8 cellular contexts compared by ENCODE assay signal in the genomic region with DNA sequence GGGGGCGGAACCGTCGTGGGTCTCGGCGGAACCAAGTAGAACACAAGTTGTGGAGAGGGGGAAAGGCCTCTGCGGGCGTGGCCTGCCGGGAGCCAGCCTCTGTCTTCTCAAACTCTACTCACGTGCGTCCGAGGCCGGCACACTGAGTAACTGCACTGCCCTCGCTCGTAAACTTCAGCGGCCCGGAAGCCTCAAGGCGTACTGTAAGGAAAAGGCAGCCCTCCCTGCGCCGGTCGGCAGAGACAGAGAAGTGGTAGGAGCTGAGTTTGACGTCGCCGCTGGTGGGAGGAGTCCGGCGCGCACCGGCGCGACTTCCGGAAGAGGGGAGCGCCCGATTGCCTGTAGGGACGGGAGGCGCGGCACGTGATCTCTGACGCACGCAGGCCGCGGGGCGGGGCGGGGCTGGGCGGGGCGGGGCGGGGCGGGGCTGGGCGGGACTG. TPM values are rescaled to one million over a fixed set of nuclear protein-coding genes. Genes with fewer than 3 reads are reported as not detected.
DNase-seq lines count a peak whose midpoint lies in the region; ATAC-seq and TF ChIP-seq lines count a peak whose summit lies in the region.

A gene with protein sequence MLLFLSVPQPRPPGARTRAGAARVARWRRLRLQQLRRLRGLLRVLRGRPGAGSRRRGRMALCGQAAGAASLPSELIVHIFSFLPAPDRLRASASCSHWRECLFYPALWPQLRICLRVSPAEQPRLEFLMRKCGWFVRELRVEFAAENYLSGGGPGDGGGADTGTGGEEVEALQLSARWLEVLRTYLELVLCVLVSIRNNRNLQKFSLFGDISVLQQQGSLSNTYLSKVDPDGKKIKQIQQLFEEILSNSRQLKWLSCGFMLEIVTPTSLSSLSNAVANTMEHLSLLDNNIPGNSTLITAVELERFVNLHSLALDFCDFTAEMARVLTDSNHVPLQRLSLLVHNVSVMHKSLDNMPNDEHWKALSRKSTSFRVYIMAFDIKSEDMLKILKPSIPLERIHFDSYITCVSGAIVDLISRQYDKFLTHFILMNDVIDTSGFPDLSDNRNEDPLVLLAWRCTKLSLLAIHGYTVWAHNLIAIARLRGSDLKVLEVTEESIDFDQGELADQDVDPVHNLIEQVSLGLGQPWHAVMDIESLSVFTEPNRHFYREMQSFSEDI (minus strand): TSS at position 255 of the 440 bp plus-strand sequence. CDS start 271 bp downstream, outside the sequence.

- H3K4me3 ChIP-seq in dorsolateral prefrontal cortex (peak within 1 kb of the TSS; percentile 73 to 100 (median 93)), lower leg skin (ENCODE audit: low read depth, poor library complexity, severe bottlenecking) (peak within 1 kb of the TSS; percentile 97)

- TF ChIP-seq POLR2A in lower leg skin (IDR thresholded peaks at IDR 0.05) = no peak

- H3K27ac ChIP-seq in C4-2B (peak within 1 kb of the TSS; percentile 89), dorsolateral prefrontal cortex (peak within 1 kb of the TSS; percentile 83 to 99 (median 98))

- H3K4me1 Mint-ChIP-seq in activated CD4-positive, alpha-beta memory T cell treated with anti-CD3 and anti-CD28 coated beads, Interleukin-2, amount 10 ng/mL, durations not matched to agents 7 days and 5 days = peaks cover 38% of the 10 kb centered on the region

- no peaks in the 10 kb centered on the region for H3K9me3 Mint-ChIP-seq in activated CD4-positive, alpha-beta memory T cell treated with anti-CD3 and anti-CD28 coated beads, Interleukin-2, amount 10 ng/mL, durations not matched to agents 7 days and 5 days

- intact Hi-C loops in dorsolateral prefrontal cortex (cut with DNase I) (loop anchor here (1.0 to 5.0 kb wide), 5 partner anchors 165 to 330 kb away; a partner anchor contains a TSS), lower leg skin (cut with DNase I; ENCODE audit: low total_unique reads) (loop anchor here (10.0 kb wide), 1 partner anchor 327 kb away; a partner anchor contains a TSS)

- POLR2A ChIA-PET in activated CD4-positive, alpha-beta memory T cell treated with anti-CD3 and anti-CD28 coated beads, Interleukin-2, amount 10 ng/mL, durations not matched to agents 7 days and 5 days (lab: Charles Lee) = interaction anchor here (0.6 to 4.9 kb wide), 32 partner anchors 9 to 344 kb away, joined by 3 to 76 read pairs (median 5); a partner anchor contains a TSS

- peaks cover 6% of the 10 kb centered on the region for H3K36me3 Mint-ChIP-seq in activated CD4-positive, alpha-beta memory T cell treated with anti-CD3 and anti-CD28 coated beads, Interleukin-2, amount 10 ng/mL, durations not matched to agents 7 days and 5 days (ENCODE audit: low read depth)

- TF ChIP-seq CTCF in C4-2B (conservative IDR thresholded peaks at IDR 0.05) = no peak
- TF ChIP-seq CTCF in dorsolateral prefrontal cortex (IDR thresholded peaks at IDR 0.05 in 54 of 56, conservative IDR thresholded peaks at IDR 0.05 in 2 of 56; ENCODE audit: low read depth in 1 of 56, partially characterized antibody in 56 of 56) = peak in 5 of 56 donors; percentile 1 to 10 (median 5)
- TF ChIP-seq CTCF in lower leg skin (IDR thresholded peaks at IDR 0.05) = peak in 1 of 3 donors; percentile 93

- no peaks in the 10 kb centered on the region for H3K27me3 Mint-ChIP-seq in activated CD4-positive, alpha-beta memory T cell treated with anti-CD3 and anti-CD28 coated beads, Interleukin-2, amount 10 ng/mL, durations not matched to agents 7 days and 5 days

- ATAC-seq in GM19455 (IDR thresholded peaks at IDR 0.05; ENCODE audit: unreplicated experiment) = peak; percentile 83

- H3K4me3 Mint-ChIP-seq in activated CD4-positive, alpha-beta memory T cell treated with anti-CD3 and anti-CD28 coated beads, Interleukin-2, amount 10 ng/mL, durations not matched to agents 7 days and 5 days = peak within 1 kb of the TSS; percentile 94

- CTCF ChIA-PET in activated CD4-positive, alpha-beta memory T cell treated with anti-CD3 and anti-CD28 coated beads, Interleukin-2, amount 10 ng/mL, durations not matched to agents 7 days and 5 days (lab: Charles Lee) = interaction anchor here (0.8 to 4.4 kb wide), 8 partner anchors 9 to 329 kb away, joined by 3 to 45 read pairs (median 4); a partner anchor contains a TSS

- 0% methylated on average over 20 of the region's 47 CpGs; no CpG with 5 or more reads in 1 of the 2 donors for WGBS in lower leg skin, 2 donors

- H3K27me3 ChIP-seq in dorsolateral prefrontal cortex = no peaks in the 10 kb centered on the region

- peak; percentile 95 for DNase-seq in HK-2 (ENCODE audit: unreplicated experiment)
- peak; percentile 76 for DNase-seq in NCI-H82 treated with DMSO at 0.1 percent for 48 hours (lab: John Stamatoyannopoulos, UW; ENCODE audit: unreplicated experiment)
- DNase-seq in activated CD4-positive, alpha-beta memory T cell treated with anti-CD3 and anti-CD28 coated beads, Interleukin-2, amount 10 ng/mL, durations not matched to agents 7 days and 5 days = peak; percentile 97
- DNase-seq in dorsolateral prefrontal cortex = peak; percentile 94 to 98 (median 96)
- DNase-seq in lower leg skin (ENCODE audit: low spot score in 2 of 2) = peak; percentile 96 to 99
- peak; percentile 92 to 96 for DNase-seq in stimulated activated CD4-positive, alpha-beta T cell treated with anti-CD3 and anti-CD28 coated beads, Interleukin-4, amount 100 ng/mL, for 4 hours

- H3K27ac Mint-ChIP-seq in activated CD4-positive, alpha-beta memory T cell treated with anti-CD3 and anti-CD28 coated beads, Interleukin-2, amount 10 ng/mL, durations not matched to agents 7 days and 5 days = peak within 1 kb of the TSS; percentile 99

RNA-seq across cellular contexts. Expression of the gene that starts here (rescaled TPM):
- 10 to 100 TPM; 23.1 to 24.8 TPM for total RNA-seq in activated CD4-positive, alpha-beta memory T cell treated with anti-CD3 and anti-CD28 coated beads, Interleukin-2, amount 10 ng/mL, durations not matched to agents 7 days and 5 days
- total RNA-seq in dorsolateral prefrontal cortex (10 to 100 TPM; 13.8 to 42.2 (median 27.4) TPM), lower leg skin (10 to 100 TPM; 12.3 to 15.8 (median 13.1) TPM)

Comparison
In these comparisons a context has a peak if more than half of its experiments do, and no peak if none do; other contexts are left out.
1. Peak in every context shown above with its lines: DNase-seq, ATAC-seq, H3K4me3 ChIP-seq and H3K27ac ChIP-seq.